1 cellular context compared by ENCODE assay signal in the genomic region with DNA sequence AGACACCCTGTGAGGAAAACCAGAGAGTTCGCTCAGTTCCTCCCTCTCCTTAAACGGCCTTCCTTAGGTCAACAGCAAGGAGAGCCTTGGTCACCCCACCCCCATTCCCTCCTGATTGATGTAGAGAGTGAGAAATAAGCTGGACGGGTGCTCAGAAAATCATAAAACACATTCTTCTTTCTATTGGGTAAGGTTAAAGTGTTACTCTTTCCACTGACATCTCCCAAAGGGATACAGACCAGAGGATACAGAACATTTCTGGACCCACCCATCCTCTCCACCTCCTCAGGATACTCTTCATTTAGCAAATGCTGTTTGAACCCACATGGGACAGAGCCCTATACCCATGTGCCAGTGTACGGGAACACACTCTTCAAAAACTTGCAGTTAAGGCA.
A peak's percentile ranks its signal among the peaks of the same experiment; 100 is the strongest.
TF ChIP-seq lines count a peak whose summit lies in the region.

No MANE protein-coding gene starts in this region.

TF ChIP-seq in HepG2, 621 proteins besides CTCF, POLR2A, EP300 and RAD21:
- TF ChIP-seq, protein P1, sequence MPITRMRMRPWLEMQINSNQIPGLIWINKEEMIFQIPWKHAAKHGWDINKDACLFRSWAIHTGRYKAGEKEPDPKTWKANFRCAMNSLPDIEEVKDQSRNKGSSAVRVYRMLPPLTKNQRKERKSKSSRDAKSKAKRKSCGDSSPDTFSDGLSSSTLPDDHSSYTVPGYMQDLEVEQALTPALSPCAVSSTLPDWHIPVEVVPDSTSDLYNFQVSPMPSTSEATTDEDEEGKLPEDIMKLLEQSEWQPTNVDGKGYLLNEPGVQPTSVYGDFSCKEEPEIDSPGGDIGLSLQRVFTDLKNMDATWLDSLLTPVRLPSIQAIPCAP (CRISPR knock-in tag; IDR thresholded peaks at IDR 0.05; ENCODE audit: low read depth) = no peak
- TF ChIP-seq, protein P2, sequence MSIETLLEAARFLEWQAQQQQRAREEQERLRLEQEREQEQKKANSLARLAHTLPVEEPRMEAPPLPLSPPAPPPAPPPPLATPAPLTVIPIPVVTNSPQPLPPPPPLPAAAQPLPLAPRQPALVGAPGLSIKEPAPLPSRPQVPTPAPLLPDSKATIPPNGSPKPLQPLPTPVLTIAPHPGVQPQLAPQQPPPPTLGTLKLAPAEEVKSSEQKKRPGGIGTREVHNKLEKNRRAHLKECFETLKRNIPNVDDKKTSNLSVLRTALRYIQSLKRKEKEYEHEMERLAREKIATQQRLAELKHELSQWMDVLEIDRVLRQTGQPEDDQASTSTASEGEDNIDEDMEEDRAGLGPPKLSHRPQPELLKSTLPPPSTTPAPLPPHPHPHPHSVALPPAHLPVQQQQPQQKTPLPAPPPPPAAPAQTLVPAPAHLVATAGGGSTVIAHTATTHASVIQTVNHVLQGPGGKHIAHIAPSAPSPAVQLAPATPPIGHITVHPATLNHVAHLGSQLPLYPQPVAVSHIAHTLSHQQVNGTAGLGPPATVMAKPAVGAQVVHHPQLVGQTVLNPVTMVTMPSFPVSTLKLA (IDR thresholded peaks at IDR 0.05) = 0 out of 2 replicates have a peak, but pooled peaks have one; percentile 17
TF ChIP-seq in HepG2: peak in this region for 1.
